In the genomic region with DNA sequence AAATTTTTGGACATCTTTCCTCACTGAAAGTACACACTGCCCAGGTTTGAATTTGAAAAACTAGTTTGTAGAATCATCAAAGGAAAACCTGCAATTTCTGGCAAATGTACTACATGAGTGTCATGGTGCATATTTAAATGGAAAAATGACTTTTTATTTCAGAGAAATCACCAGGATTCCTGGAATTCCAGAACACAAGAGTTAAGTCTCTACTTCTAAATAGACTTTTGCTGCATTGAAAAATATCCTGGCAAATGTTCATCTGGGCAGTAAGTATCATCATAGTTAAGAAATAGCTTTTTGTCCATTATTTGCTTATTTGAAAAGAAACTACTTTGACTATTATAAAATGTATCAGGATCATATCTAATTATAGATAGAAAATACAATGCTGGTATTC, we compare ENCODE assay signal across 26 cellular contexts.
DNase-seq lines count a peak whose midpoint lies in the region; ATAC-seq and TF ChIP-seq lines count a peak whose summit lies in the region.
"Had no signal": no experiment of that assay in that cellular context is flagged by ENCODE, and none has a peak within 500 bp of the region (broad histone marks: within the 10 kb centered on the region; RNA-seq: fewer than 3 reads in every experiment).

No MANE protein-coding gene starts in this region.

- no peak overlapping the region for H2BK20ac ChIP-seq in IMR-90 (ENCODE audit: low read depth, low read length)

- no peaks in the 10 kb centered on the region for H3K79me1 ChIP-seq in IMR-90 (ENCODE audit: low read depth in 1 of 2, low read length in 2 of 2)

- no peak overlapping the region for H3K4me3 Mint-ChIP-seq in stimulated activated naive CD8-positive, alpha-beta T cell treated with anti-CD3 and anti-CD28 coated beads, Interleukin-15, amount 100 ng/mL, for 72 hours
- H3K4me3 Mint-ChIP-seq: CD8-positive, alpha-beta T cell; GM23338; H9 had no signal

- peaks cover 10% of the 10 kb centered on the region for H3K36me3 ChIP-seq in IMR-90 (ENCODE audit: control insufficient read depth, insufficient read depth, low read length)
- H3K36me3 ChIP-seq in testis (ENCODE audit: low read depth, missing control alignments): no peaks in the 10 kb centered on the region

- H2BK15ac ChIP-seq in IMR-90 (ENCODE audit: low read depth, low read length): no peak overlapping the region

- TF ChIP-seq CTCF in IMR-90 (conservative IDR thresholded peaks at IDR 0.05; ENCODE audit: low read depth, low read length) (no peak), fibroblast of the aortic adventitia (IDR thresholded peaks at IDR 0.05; ENCODE audit: insufficient read depth, low read length) (no peak), testis (IDR thresholded peaks at IDR 0.05) (no peak)

- no peak overlapping the region for H3K4me2 ChIP-seq in IMR-90 (ENCODE audit: low read depth, low read length)
- H3K4me2 ChIP-seq: A549, GM23338 had no signal

- H3K4me1 ChIP-seq in IMR-90 (ENCODE audit: control insufficient read depth, insufficient read depth, low read length) (no peaks in the 10 kb centered on the region; the same call in 1 of the 2 replicates), testis (peaks cover 33% of the 10 kb centered on the region)
- H3K4me1 ChIP-seq: A549, Caco-2 had no signal

- H2AFZ ChIP-seq in IMR-90 (replicated peaks; ENCODE audit: low read length, poor library complexity): no peak overlapping the region
- H2AFZ ChIP-seq: GM23338 had no signal

- H4K20me1 ChIP-seq in IMR-90 (ENCODE audit: insufficient read depth, low read length): no peaks in the 10 kb centered on the region

- no peak overlapping the region for H3K4me3 ChIP-seq in IMR-90 (ENCODE audit: insufficient read depth, low read depth, low read length)
- H3K4me3 ChIP-seq in fibroblast of the aortic adventitia (ENCODE audit: low read depth, low read length): no peak overlapping the region
- no peak overlapping the region for H3K4me3 ChIP-seq in testis
- H3K4me3 ChIP-seq: A549, GM23338 had no signal

- no peak overlapping the region for H3K27ac Mint-ChIP-seq in stimulated activated naive CD8-positive, alpha-beta T cell treated with anti-CD3 and anti-CD28 coated beads, Interleukin-15, amount 100 ng/mL, for 72 hours
- H3K27ac Mint-ChIP-seq: CD8-positive, alpha-beta T cell; GM23338 had no signal

- H2BK120ac ChIP-seq in IMR-90 (ENCODE audit: low read depth, low read length): no peak overlapping the region

- no peak overlapping the region for H4K8ac ChIP-seq in IMR-90 (ENCODE audit: low read depth in 2 of 2, low read length in 2 of 2)

- ATAC-seq in IMR-90 (ENCODE audit: low read depth): no peak
- no peak for ATAC-seq in GM21825 (IDR thresholded peaks at IDR 0.05; ENCODE audit: unreplicated experiment)
- ATAC-seq in GM19328 (IDR thresholded peaks at IDR 0.05; ENCODE audit: unreplicated experiment): no peak
- no peak for ATAC-seq in stimulated activated naive CD8-positive, alpha-beta T cell treated with anti-CD3 and anti-CD28 coated beads, Interleukin-15, amount 100 ng/mL, for 72 hours
- ATAC-seq: A549; CD8-positive, alpha-beta T cell; GM23338; Panc1 had no signal

- H4K91ac ChIP-seq in IMR-90 (ENCODE audit: insufficient read depth, low read depth, low read length): no peak overlapping the region

- no peak overlapping the region for H3K4ac ChIP-seq in IMR-90 (ENCODE audit: low read depth, low read length)

- H3K9ac ChIP-seq in IMR-90 (ENCODE audit: low read depth, low read length): no peak overlapping the region

- H3K27ac ChIP-seq in IMR-90 (ENCODE audit: insufficient read depth, low read length): no peak overlapping the region
- peak overlapping the region; percentile 22 to 46 for H3K27ac ChIP-seq in testis
- H3K27ac ChIP-seq: A549, HL-60, RWPE1 had no signal

- TF ChIP-seq RAD21 in IMR-90 (IDR thresholded peaks at IDR 0.05; ENCODE audit: low read length): no peak

- dilution Hi-C loops in IMR-90 (cut with HindIII; ENCODE audit: low sequenced_read_pairs, unreplicated experiment): no loop called here

- no TSS peak for BruUV-seq in IMR-90 (replicated peaks; lab: Mats Ljungman, UMichigan)

- H3K9me3 Mint-ChIP-seq in stimulated activated naive CD8-positive, alpha-beta T cell treated with anti-CD3 and anti-CD28 coated beads, Interleukin-15, amount 100 ng/mL, for 72 hours: peaks cover 13 to 17% of the 10 kb centered on the region in 2 donors

- intact Hi-C loops in IMR-90 (cut with micrococcal nuclease) (no loop called here), testis (cut with DNase I; ENCODE audit: low total_unique reads) (loop anchor here (10.0 kb wide), 1 partner anchor 272 kb away; the partner anchor contains the start of gene PRKD1)

- no peak overlapping the region for H3K14ac ChIP-seq in IMR-90 (replicated peaks; ENCODE audit: low read depth, low read length)

- no peak overlapping the region for H2AK9ac ChIP-seq in IMR-90 (replicated peaks; ENCODE audit: low read depth, low read length, poor library complexity)

- H3K9me3 ChIP-seq in IMR-90 (ENCODE audit: control insufficient read depth, insufficient read depth, low read length): peaks cover 18% of the 10 kb centered on the region
- H3K9me3 ChIP-seq in testis: no peaks in the 10 kb centered on the region
- H3K9me3 ChIP-seq: A549 had no signal

- POLR2A ChIA-PET in IMR-90 (lab: Charles Lee; ENCODE audit: unreplicated experiment): no interaction called here

- in situ Hi-C loops in IMR-90 (cut with MboI; ENCODE audit: low sequenced_read_pairs): no loop called here

- CTCF ChIA-PET in IMR-90 (lab: Yijun Ruan, JAX): interaction anchor here (0.7 kb wide), 1 partner anchor 73 kb away, joined by 3 read pairs; no protein-coding TSS in a partner anchor

- H3K18ac ChIP-seq in IMR-90 (ENCODE audit: low read depth, low read length): no peak overlapping the region

- H2AK5ac ChIP-seq in IMR-90 (ENCODE audit: low read depth, low read length): no peak overlapping the region

- H3K9me1 ChIP-seq in IMR-90 (ENCODE audit: insufficient read depth, low read length): no peaks in the 10 kb centered on the region

- no peak overlapping the region for H3K23ac ChIP-seq in IMR-90 (ENCODE audit: low read depth, low read length)

- no peaks in the 10 kb centered on the region for H3K27me3 Mint-ChIP-seq in stimulated activated naive CD8-positive, alpha-beta T cell treated with anti-CD3 and anti-CD28 coated beads, Interleukin-15, amount 100 ng/mL, for 72 hours

- H2BK5ac ChIP-seq in IMR-90 (ENCODE audit: low read depth, low read length, poor library complexity, severe bottlenecking): no peak overlapping the region

- peak; percentile 6 for DNase-seq in IMR-90
- peak; percentile 17 for DNase-seq in astrocyte of the hippocampus (ENCODE audit: low read depth, low spot score)
- DNase-seq in fibroblast of the aortic adventitia (ENCODE audit: low read depth): peak; percentile 58
- DNase-seq in testis: no peak
- DNase-seq in stimulated activated naive CD8-positive, alpha-beta T cell treated with anti-CD3 and anti-CD28 coated beads, Interleukin-15, amount 100 ng/mL, for 72 hours: no peak
- DNase-seq: C1 segment of cervical spinal cord; Caco-2; CD8-positive, alpha-beta T cell; DND-41; H9; Karpas-422; NCI-H1092; NCI-H1417 treated with DMSO at 0.1 percent for 48 hours; NCI-H1694 treated with DMSO at 0.1 percent for 48 hours; NCI-H2081; NCI-H226; NCI-H510A; NCI-H69; SHP77 had no signal

- no peak for TF ChIP-seq POLR2A in IMR-90 (IDR thresholded peaks at IDR 0.05; ENCODE audit: low read depth, low read length)
- TF ChIP-seq POLR2A in testis (IDR thresholded peaks at IDR 0.05): no peak

- H3K56ac ChIP-seq in IMR-90 (ENCODE audit: extremely low read depth, insufficient read depth, low read length): no peak overlapping the region

- H3K27me3 ChIP-seq in IMR-90 (ENCODE audit: control insufficient read depth, insufficient read depth, low read length) (no peaks in the 10 kb centered on the region), testis (no peaks in the 10 kb centered on the region)

- H4K5ac ChIP-seq in IMR-90 (ENCODE audit: low read depth, low read length): no peak overlapping the region

- H3K4me1 Mint-ChIP-seq in stimulated activated naive CD8-positive, alpha-beta T cell treated with anti-CD3 and anti-CD28 coated beads, Interleukin-15, amount 100 ng/mL, for 72 hours: no peaks in the 10 kb centered on the region

TF ChIP-seq in IMR-90, 13 proteins besides CTCF, POLR2A, EP300 and RAD21:
- TF ChIP-seq, protein P1, sequence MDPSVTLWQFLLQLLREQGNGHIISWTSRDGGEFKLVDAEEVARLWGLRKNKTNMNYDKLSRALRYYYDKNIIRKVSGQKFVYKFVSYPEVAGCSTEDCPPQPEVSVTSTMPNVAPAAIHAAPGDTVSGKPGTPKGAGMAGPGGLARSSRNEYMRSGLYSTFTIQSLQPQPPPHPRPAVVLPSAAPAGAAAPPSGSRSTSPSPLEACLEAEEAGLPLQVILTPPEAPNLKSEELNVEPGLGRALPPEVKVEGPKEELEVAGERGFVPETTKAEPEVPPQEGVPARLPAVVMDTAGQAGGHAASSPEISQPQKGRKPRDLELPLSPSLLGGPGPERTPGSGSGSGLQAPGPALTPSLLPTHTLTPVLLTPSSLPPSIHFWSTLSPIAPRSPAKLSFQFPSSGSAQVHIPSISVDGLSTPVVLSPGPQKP (IDR thresholded peaks at IDR 0.05; ENCODE audit: borderline replicate concordance, low read depth, low read length): no peak
- TF ChIP-seq CHD1 (IDR thresholded peaks at IDR 0.05; ENCODE audit: low read depth, low read length) (no peak), MAZ (IDR thresholded peaks at IDR 0.05; ENCODE audit: borderline replicate concordance, low read depth, low read length) (no peak), FOS (IDR thresholded peaks at IDR 0.05; ENCODE audit: low read depth, low read length) (no peak), BHLHE40 (IDR thresholded peaks at IDR 0.05; ENCODE audit: low read depth, low read length) (no peak)

Comparison
In these comparisons a context has a peak if more than half of its experiments do, and no peak if none do; other contexts are left out.
1. DNase-seq: peak in IMR-90 (single experiment), astrocyte of the hippocampus (single experiment) and fibroblast of the aortic adventitia (single experiment); none in testis (single experiment) and stimulated activated naive CD8-positive, alpha-beta T cell treated with anti-CD3 and anti-CD28 coated beads, Interleukin-15, amount 100 ng/mL, for 72 hours (0 of 2).